1 cellular context compared by ENCODE assay signal in genomic region chr9:91948423-91949292, GRCh38.
TF ChIP-seq lines count a peak whose summit lies in the region.

No MANE protein-coding gene starts in this region.

TF ChIP-seq in K562, 482 proteins besides CTCF, POLR2A, EP300 and RAD21 (continued from another document):
- TF ChIP-seq CXXC5 (CRISPR knock-in tag; IDR thresholded peaks at IDR 0.05), result peak; percentile 65
- TF ChIP-seq ZFP36 (IDR thresholded peaks at IDR 0.05; ENCODE audit: low read depth, low read length, partially characterized antibody), result peak; percentile 77
- peak; percentile 17; the same call in 1 of the 2 replicates for TF ChIP-seq RNF2 (IDR thresholded peaks at IDR 0.05)
- peak; percentile 76 for TF ChIP-seq ATF3 (IDR thresholded peaks at IDR 0.05)
- no peak for TF ChIP-seq ATF3 (CRISPR knock-in tag; conservative IDR thresholded peaks at IDR 0.05)
- TF ChIP-seq ATF7 (IDR thresholded peaks at IDR 0.05), result peak; percentile 66
- 0 out of 2 replicates have a peak, but pooled peaks have one; percentile 22 for TF ChIP-seq ARID1B (IDR thresholded peaks at IDR 0.05)
- TF ChIP-seq RBM22 (IDR thresholded peaks at IDR 0.05; ENCODE audit: low read depth, low read length, poor library complexity, severe bottlenecking), result peak; percentile 17
- TF ChIP-seq ZKSCAN1 (IDR thresholded peaks at IDR 0.05; ENCODE audit: low read depth, low read length), result 0 out of 2 replicates have a peak, but pooled peaks have one; percentile 16
- TF ChIP-seq ZFX (CRISPR knock-in tag; IDR thresholded peaks at IDR 0.05), result peak; percentile 74; the same call in 1 of the 2 replicates
- TF ChIP-seq FOXO4 (CRISPR knock-in tag; IDR thresholded peaks at IDR 0.05), result no peak
- TF ChIP-seq ETV6 (IDR thresholded peaks at IDR 0.05; ENCODE audit: borderline replicate concordance in 1 of 2, low read depth in 2 of 2, low read length in 1 of 2), result no peak
- TF ChIP-seq ETV6 (CRISPR knock-in tag; IDR thresholded peaks at IDR 0.05; ENCODE audit: borderline replicate concordance), result no peak
- peak; percentile 47; the same call in 1 of the 2 replicates for TF ChIP-seq EP400 (IDR thresholded peaks at IDR 0.05)
- TF ChIP-seq HDAC1 (IDR thresholded peaks at IDR 0.05), result no peak
- TF ChIP-seq MYC (IDR thresholded peaks at IDR 0.05; ENCODE audit: low read depth, low read length), result peak; percentile 31; the same call in 1 of the 2 replicates
- no peak for TF ChIP-seq MYC (CRISPR knock-in tag; IDR thresholded peaks at IDR 0.05; ENCODE audit: borderline replicate concordance, low read depth)
- TF ChIP-seq SRF (CRISPR knock-in tag; IDR thresholded peaks at IDR 0.05), result no peak
- no peak for TF ChIP-seq CBFA2T2 (conservative IDR thresholded peaks at IDR 0.05)
- TF ChIP-seq C11orf30 (IDR thresholded peaks at IDR 0.05; ENCODE audit: low read depth), result no peak
- TF ChIP-seq VEZF1 (CRISPR knock-in tag; IDR thresholded peaks at IDR 0.05), result peak; percentile 88
- no peak for TF ChIP-seq PTRF (tag; IDR thresholded peaks at IDR 0.05)
- TF ChIP-seq HNRNPLL (IDR thresholded peaks at IDR 0.05; ENCODE audit: low read depth, low read length, poor library complexity, severe bottlenecking), result peak; percentile 45
- TF ChIP-seq PML (IDR thresholded peaks at IDR 0.05; ENCODE audit: low read length), result peak; percentile 36; the same call in 1 of the 2 replicates
- no peak for TF ChIP-seq HIVEP1 (CRISPR knock-in tag; IDR thresholded peaks at IDR 0.05)
- TF ChIP-seq YY1 (IDR thresholded peaks at IDR 0.05; ENCODE audit: borderline replicate concordance in 1 of 3, control insufficient read depth in 1 of 3, extremely low read depth in 1 of 3, insufficient read depth in 3 of 3, insufficient read length in 1 of 3, insufficient replicate concordance in 2 of 3, low read depth in 1 of 3, low read length in 2 of 3), result peak in 1 of 3 experiments; percentile 10
- TF ChIP-seq ZNF263 (CRISPR knock-in tag; IDR thresholded peaks at IDR 0.05; ENCODE audit: borderline replicate concordance), result peak; percentile 96
- no peak for TF ChIP-seq FOXP1 (CRISPR knock-in tag; IDR thresholded peaks at IDR 0.05)
- TF ChIP-seq NRF1 (conservative IDR thresholded peaks at IDR 0.05 in 1 of 2, IDR thresholded peaks at IDR 0.05 in 1 of 2), result peak; percentile 70 to 72
- TF ChIP-seq ESRRB (CRISPR knock-in tag; IDR thresholded peaks at IDR 0.05; ENCODE audit: borderline replicate concordance), result no peak
- peak; percentile 49; the same call in 1 of the 2 replicates for TF ChIP-seq POLR2AphosphoS5 (IDR thresholded peaks at IDR 0.05; ENCODE audit: control insufficient read depth, insufficient read depth, low read depth, low read length)
- TF ChIP-seq MNT (conservative IDR thresholded peaks at IDR 0.05), result peak in 1 of 2 experiments; percentile 49; a peak in 2 of 4 replicates
- 0 out of 2 replicates have a peak, but pooled peaks have one; percentile 16 for TF ChIP-seq HDAC8 (tag; IDR thresholded peaks at IDR 0.05)
- no peak for TF ChIP-seq RBM17 (IDR thresholded peaks at IDR 0.05; ENCODE audit: borderline replicate concordance, low read depth, low read length)
